Comparison of ENCODE assay signal across 8 cellular contexts in the genomic region with DNA sequence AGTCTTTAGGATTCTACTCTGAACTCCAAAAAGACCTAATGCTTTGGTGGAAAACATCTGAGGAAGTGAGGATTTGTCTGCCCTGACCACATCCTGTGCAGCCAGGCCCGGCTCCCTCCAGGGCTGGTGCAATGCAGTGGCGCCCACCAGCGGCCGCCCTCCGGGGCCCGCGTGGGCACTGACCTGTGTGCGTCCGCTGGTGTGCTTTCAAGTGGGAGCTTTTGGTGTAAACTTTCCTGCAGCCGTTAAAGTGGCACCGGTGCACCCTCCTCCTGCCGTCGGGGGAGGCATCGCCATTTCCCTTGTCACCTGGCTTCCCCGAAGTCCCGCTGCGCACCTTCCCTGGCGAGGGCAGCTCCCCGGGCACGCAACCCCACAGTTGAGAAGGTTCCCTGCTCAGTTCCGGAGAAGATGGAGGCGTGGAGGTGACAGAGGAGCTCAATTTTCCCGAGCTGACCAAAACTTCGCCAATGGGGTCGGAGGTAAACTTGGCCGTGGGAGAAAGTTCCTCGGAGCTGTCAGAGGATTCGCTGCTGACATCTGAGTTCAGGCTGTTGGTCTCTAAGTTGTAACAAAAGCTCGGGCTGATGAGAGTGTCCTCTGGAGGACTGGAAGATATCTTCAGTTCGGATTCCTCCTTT. TPM values are rescaled to one million over a fixed set of nuclear protein-coding genes. Genes with fewer than 3 reads are reported as not detected.
DNase-seq lines count a peak whose midpoint lies in the region; ATAC-seq, FAIRE-seq and TF ChIP-seq lines count a peak whose summit lies in the region.

No MANE protein-coding gene starts in this region.

- peaks cover 76% of the 10 kb centered on the region for H3K36me3 Mint-ChIP-seq in endothelial cell (ENCODE audit: low read depth, unreplicated experiment)
- peaks cover 9 to 60% (median 21%) of the 10 kb centered on the region in 3 donors for H3K36me3 Mint-ChIP-seq in naive thymus-derived CD8-positive, alpha-beta T cell

- peak in 1 of 2 experiments; percentile 27; a peak in 3 of 5 replicates for TF ChIP-seq RAD21 in A549 (conservative IDR thresholded peaks at IDR 0.05 in 1 of 2, IDR thresholded peaks at IDR 0.05 in 1 of 2)

- H3K27me3 Mint-ChIP-seq in endothelial cell (ENCODE audit: unreplicated experiment) = peaks cover 47% of the 10 kb centered on the region
- H3K27me3 Mint-ChIP-seq in naive thymus-derived CD8-positive, alpha-beta T cell = no peaks in the 10 kb centered on the region

- H3K4me1 ChIP-seq in A549 (peaks cover 63% of the 10 kb centered on the region), HAP-1 (peaks cover 13% of the 10 kb centered on the region)

- peak overlapping the region; percentile 77 for H3K4me3 ChIP-seq in A549
- H3K4me3 ChIP-seq in HAP-1 = 0 out of 2 replicates have a peak overlapping the region, but pooled peaks have one; percentile 2

- no peak for TF ChIP-seq EP300 in A549 (IDR thresholded peaks at IDR 0.05)

- DNase-seq in A549 (ENCODE audit: low read depth in 1 of 2, low spot score in 1 of 2) (no peak), HAP-1 (ENCODE audit: low spot score in 2 of 2) (no peak), endothelial cell (ENCODE audit: low spot score) (peak; percentile 52), occipital lobe (lab: John Stamatoyannopoulos, UW) (no peak)
- peak; percentile 58 for DNase-seq in activated CD4-positive, alpha-beta T cell treated with anti-CD3 and anti-CD28 coated beads for 48 hours
- DNase-seq in naive thymus-derived CD8-positive, alpha-beta T cell = peak in 1 of 10 donors; percentile 21
- DNase-seq in effector CD8-positive, alpha-beta T cell (lab: John Stamatoyannopoulos, UW) = no peak

- no peaks in the 10 kb centered on the region for H3K9me3 ChIP-seq in A549
- H3K9me3 ChIP-seq in HAP-1 = no peaks in the 10 kb centered on the region

- CTCF ChIA-PET in A549 (lab: Yijun Ruan, JAX) = interaction anchor here (0.9 to 1.3 kb wide), 5 partner anchors 24 to 541 kb away, joined by 3 to 8 read pairs (median 4); no protein-coding TSS in a partner anchor

- 77% methylated on average over 29 of the region's 30 CpGs for WGBS in A549 (ENCODE audit: missing lambda C conversion rate)

- POLR2A ChIA-PET in A549 (lab: Yijun Ruan, JAX) = interaction anchor here (0.7 to 1.1 kb wide), 2 partner anchors 70 to 563 kb away, joined by 3 to 6 read pairs; no protein-coding TSS in a partner anchor
- POLR2A ChIA-PET in naive thymus-derived CD8-positive, alpha-beta T cell (lab: Charles Lee) = interaction anchor here (0.7 to 6.5 kb wide), 6 partner anchors 27 to 191 kb away, joined by 3 to 222 read pairs (median 5); no protein-coding TSS in a partner anchor

- in situ Hi-C loops in HAP-1 (cut with MboI; ENCODE audit: low sequenced_read_pairs) = loop anchor here (25.0 kb wide), 1 partner anchor 594 kb away; no protein-coding TSS in a partner anchor

- no peak for ATAC-seq in A549
- no peak for ATAC-seq in naive thymus-derived CD8-positive, alpha-beta T cell
- no peak for ATAC-seq in GM21825 (IDR thresholded peaks at IDR 0.05; ENCODE audit: unreplicated experiment)

- H3K36me3 ChIP-seq in HAP-1 (replicated peaks) = peaks cover 64% of the 10 kb centered on the region

- H3K27me3 ChIP-seq in HAP-1 (ENCODE audit: low read depth) = no peaks in the 10 kb centered on the region

- H3K9me3 Mint-ChIP-seq in endothelial cell (ENCODE audit: unreplicated experiment) = no peaks in the 10 kb centered on the region
- H3K9me3 Mint-ChIP-seq in naive thymus-derived CD8-positive, alpha-beta T cell = peaks cover 0 to 4% (median 0%) of the 10 kb centered on the region in 9 donors

- no peak for TF ChIP-seq POLR2A in A549 (IDR thresholded peaks at IDR 0.05; ENCODE audit: low read length)

- peak; percentile 28; the same call in 2 of the 3 replicates for TF ChIP-seq CTCF in A549 (IDR thresholded peaks at IDR 0.05)
- no peak for TF ChIP-seq CTCF in endothelial cell (IDR thresholded peaks at IDR 0.05; ENCODE audit: unreplicated experiment)

- H3K4me2 ChIP-seq in A549 = peak overlapping the region; percentile 83

- peak overlapping the region; percentile 95 to 98; a peak in 5 of 6 replicates for H3K27ac ChIP-seq in A549

- peak overlapping the region; percentile 100 for H3K4me3 Mint-ChIP-seq in endothelial cell (ENCODE audit: unreplicated experiment)
- peak overlapping the region; percentile 94 to 100 (median 96) for H3K4me3 Mint-ChIP-seq in naive thymus-derived CD8-positive, alpha-beta T cell

- no peak for FAIRE-seq in A549 (lab: Jason Lieb, UNC)

- peak overlapping the region; percentile 100 for H3K27ac Mint-ChIP-seq in endothelial cell (ENCODE audit: unreplicated experiment)
- H3K27ac Mint-ChIP-seq in naive thymus-derived CD8-positive, alpha-beta T cell = peak overlapping the region; percentile 94 to 99 (median 96)

- H3K4me1 Mint-ChIP-seq in endothelial cell (ENCODE audit: unreplicated experiment) = peaks cover 77% of the 10 kb centered on the region
- peaks cover 39 to 82% (median 66%) of the 10 kb centered on the region in 4 donors for H3K4me1 Mint-ChIP-seq in naive thymus-derived CD8-positive, alpha-beta T cell

TF ChIP-seq in A549, 52 proteins besides CTCF, POLR2A, EP300 and RAD21:
- no peak for TF ChIP-seq KDM1A (IDR thresholded peaks at IDR 0.05; ENCODE audit: low read depth)
- no peak for TF ChIP-seq ZFP36 (IDR thresholded peaks at IDR 0.05; ENCODE audit: borderline replicate concordance, partially characterized antibody)
- no peak for TF ChIP-seq NFE2L2 (conservative IDR thresholded peaks at IDR 0.05; ENCODE audit: low read length)
- TF ChIP-seq ESRRA (IDR thresholded peaks at IDR 0.05; ENCODE audit: borderline replicate concordance, low read length) = no peak
- TF ChIP-seq MAFK (IDR thresholded peaks at IDR 0.05; ENCODE audit: partially characterized antibody) = no peak
- TF ChIP-seq CHD2 (IDR thresholded peaks at IDR 0.05; ENCODE audit: low read length, partially characterized antibody) = no peak
- TF ChIP-seq RNF2 (IDR thresholded peaks at IDR 0.05; ENCODE audit: borderline replicate concordance, low read depth) = no peak
- no peak for TF ChIP-seq SREBF2 (IDR thresholded peaks at IDR 0.05)
- TF ChIP-seq, protein P1, sequence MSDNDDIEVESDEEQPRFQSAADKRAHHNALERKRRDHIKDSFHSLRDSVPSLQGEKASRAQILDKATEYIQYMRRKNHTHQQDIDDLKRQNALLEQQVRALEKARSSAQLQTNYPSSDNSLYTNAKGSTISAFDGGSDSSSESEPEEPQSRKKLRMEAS (IDR thresholded peaks at IDR 0.05) = no peak
- TF ChIP-seq RFX5 (IDR thresholded peaks at IDR 0.05) = no peak
- no peak for TF ChIP-seq SMC3 (IDR thresholded peaks at IDR 0.05)
- no peak for TF ChIP-seq NPAS2 (CRISPR knock-in tag; IDR thresholded peaks at IDR 0.05; ENCODE audit: borderline replicate concordance)
- no peak for TF ChIP-seq ZNF302 (CRISPR knock-in tag; IDR thresholded peaks at IDR 0.05)
- no peak for TF ChIP-seq NR3C1 (IDR thresholded peaks at IDR 0.05)
- no peak for TF ChIP-seq POLR2AphosphoS2 (conservative IDR thresholded peaks at IDR 0.05; ENCODE audit: low read length)
- TF ChIP-seq, protein P2, sequence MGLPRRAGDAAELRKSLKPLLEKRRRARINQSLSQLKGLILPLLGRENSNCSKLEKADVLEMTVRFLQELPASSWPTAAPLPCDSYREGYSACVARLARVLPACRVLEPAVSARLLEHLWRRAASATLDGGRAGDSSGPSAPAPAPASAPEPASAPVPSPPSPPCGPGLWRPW (IDR thresholded peaks at IDR 0.05) = no peak
- TF ChIP-seq, protein P3, sequence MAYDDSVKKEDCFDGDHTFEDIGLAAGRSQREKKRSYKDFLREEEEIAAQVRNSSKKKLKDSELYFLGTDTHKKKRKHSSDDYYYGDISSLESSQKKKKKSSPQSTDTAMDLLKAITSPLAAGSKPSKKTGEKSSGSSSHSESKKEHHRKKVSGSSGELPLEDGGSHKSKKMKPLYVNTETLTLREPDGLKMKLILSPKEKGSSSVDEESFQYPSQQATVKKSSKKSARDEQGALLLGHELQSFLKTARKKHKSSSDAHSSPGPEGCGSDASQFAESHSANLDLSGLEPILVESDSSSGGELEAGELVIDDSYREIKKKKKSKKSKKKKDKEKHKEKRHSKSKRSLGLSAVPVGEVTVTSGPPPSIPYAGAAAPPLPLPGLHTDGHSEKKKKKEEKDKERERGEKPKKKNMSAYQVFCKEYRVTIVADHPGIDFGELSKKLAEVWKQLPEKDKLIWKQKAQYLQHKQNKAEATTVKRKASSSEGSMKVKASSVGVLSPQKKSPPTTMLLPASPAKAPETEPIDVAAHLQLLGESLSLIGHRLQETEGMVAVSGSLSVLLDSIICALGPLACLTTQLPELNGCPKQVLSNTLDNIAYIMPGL (CRISPR knock-in tag; IDR thresholded peaks at IDR 0.05; ENCODE audit: borderline replicate concordance) = no peak
- TF ChIP-seq CHD4 (IDR thresholded peaks at IDR 0.05; ENCODE audit: borderline replicate concordance) = no peak
- no peak for TF ChIP-seq KDM5A (IDR thresholded peaks at IDR 0.05)
- TF ChIP-seq FOSL2 (IDR thresholded peaks at IDR 0.05) = no peak
- TF ChIP-seq FOSL2 (CRISPR knock-in tag; IDR thresholded peaks at IDR 0.05) = no peak
TF ChIP-seq in A549: peak in this region for 0.

RNA-seq across cellular contexts. Expression of a gene that starts 3.4 kb away (rescaled TPM):
- polyA plus RNA-seq in A549 (2011; rRNA removed) = 71.5 and 86.8 TPM in 2 replicates
- 67.2 and 78.1 TPM in 2 replicates for polyA plus RNA-seq in A549 (2012; cell fraction: cytosol; rRNA removed)
- polyA plus RNA-seq in A549 (2012; cell fraction: nucleus; rRNA removed) = 193 and 204 TPM in 2 replicates
- polyA plus RNA-seq in A549 (2017; fragmentation: RNase III; extraction: RNeasy Plus Mini Kit Qiagen cat#74134 plus additional on column Dnase treatment) = 30.5 to 31.9 TPM (median 30.6 TPM) in 3 replicates
- 384 and 462 TPM in 2 replicates for polyA minus RNA-seq in A549 (2011; rRNA and poly(A)+ RNA removed)
- 328 TPM for total RNA-seq in endothelial cell (ENCODE audit: unreplicated experiment)
- 100 to 1,000 TPM; 147 to 155 TPM for total RNA-seq in naive thymus-derived CD8-positive, alpha-beta T cell
- 100 to 1,000 TPM; 106 to 294 (median 115) TPM for polyA plus RNA-seq in naive thymus-derived CD8-positive, alpha-beta T cell
- 91.9 TPM for total RNA-seq in occipital lobe

Comparison
In these comparisons a context has a peak if more than half of its experiments do, and no peak if none do; other contexts are left out.
1. DNase-seq: peak in activated CD4-positive, alpha-beta T cell treated with anti-CD3 and anti-CD28 coated beads for 48 hours (single experiment) and endothelial cell (single experiment); none in A549 (0 of 2), HAP-1 (0 of 2), occipital lobe (single experiment) and effector CD8-positive, alpha-beta T cell (single experiment).